In genomic region chr16:15899538-15900100, GRCh38 we compare ENCODE assay signal across 8 cellular contexts. TPM values are rescaled to one million over a fixed set of nuclear protein-coding genes. Genes with fewer than 3 reads are reported as not detected.
A peak's percentile ranks its signal among the peaks of the same experiment; 100 is the strongest.
DNase-seq lines count a peak whose midpoint lies in the region; ATAC-seq, FAIRE-seq and TF ChIP-seq lines count a peak whose summit lies in the region.

No MANE protein-coding gene starts in this region.

- H4K20me1 ChIP-seq in HepG2 (ENCODE audit: insufficient read depth, low read length) = no peaks in the 10 kb centered on the region

- H3K36me3 ChIP-seq in HepG2 (replicated peaks in 1 of 2; ENCODE audit: control insufficient read depth in 1 of 2, insufficient read depth in 2 of 2, low read length in 2 of 2) = no peaks in the 10 kb centered on the region

- no peaks in the 10 kb centered on the region for H3K79me2 ChIP-seq in HepG2 (ENCODE audit: insufficient read depth, low read length)

- H3K9ac ChIP-seq in HepG2 (ENCODE audit: insufficient read depth, low read depth, low read length) = no peak overlapping the region

- WGBS in HepG2 (ENCODE audit: low lambda C conversion rate) = 0% methylated on average over 9 of the region's 9 CpGs

- TF ChIP-seq EP300 in HepG2 (IDR thresholded peaks at IDR 0.05; ENCODE audit: low read depth in 2 of 2, low read length in 2 of 2) (peak in 1 of 2 experiments; percentile 79; a peak in 2 of 4 replicates), HepG2 (CRISPR knock-in tag; IDR thresholded peaks at IDR 0.05; ENCODE audit: borderline replicate concordance) (peak; percentile 77; the same call in 1 of the 2 replicates)

- no peak overlapping the region for H3K4me3 ChIP-seq in HepG2 (replicated peaks in 1 of 3; ENCODE audit: insufficient read depth in 1 of 3, low read depth in 2 of 3, low read length in 3 of 3)

- no peaks in the 10 kb centered on the region for H3K27me3 Mint-ChIP-seq in progenitor cell of endocrine pancreas

- CTCF ChIA-PET in HepG2 (lab: Yijun Ruan, JAX; ENCODE audit: low intra/inter-chr PET ratio, low total read pairs) = no interaction called here

- POLR2A ChIA-PET in HepG2 (lab: Yijun Ruan, JAX) = interaction anchor here (0.6 to 5.2 kb wide), 9 partner anchors 9 to 99 kb away, joined by 3 to 72 read pairs (median 4); partner anchors contain the start of gene CEP20

- H3K9me3 Mint-ChIP-seq in progenitor cell of endocrine pancreas (ENCODE audit: low read depth) = no peaks in the 10 kb centered on the region

- H2AFZ ChIP-seq in HepG2 (ENCODE audit: low read length) = no peak overlapping the region

- H3K9me3 ChIP-seq in HepG2 (ENCODE audit: low read length) = no peaks in the 10 kb centered on the region

- no peak overlapping the region for H3K27ac Mint-ChIP-seq in progenitor cell of endocrine pancreas

- H3K4me1 ChIP-seq in HepG2 (ENCODE audit: insufficient read depth, low read length) = peaks cover 62% of the 10 kb centered on the region

- peak; percentile 69 for ATAC-seq in GM18511 (IDR thresholded peaks at IDR 0.05; ENCODE audit: unreplicated experiment)
- ATAC-seq in HepG2 = peak; percentile 95

- TF ChIP-seq RAD21 in HepG2 (CRISPR knock-in tag; IDR thresholded peaks at IDR 0.05) = 0 out of 2 replicates have a peak, but pooled peaks have one; percentile 25

- FAIRE-seq in HepG2 (lab: Jason Lieb, UNC) = peak; percentile 94

- intact Hi-C loops in HepG2 (cut with micrococcal nuclease; ENCODE audit: unreplicated experiment) = loop anchor here (5.0 kb wide), 1 partner anchor 48 kb away; the partner anchor contains the start of gene ABCC1

- H3K4me1 Mint-ChIP-seq in progenitor cell of endocrine pancreas (ENCODE audit: low read depth) = peaks cover 2% of the 10 kb centered on the region

- H3K4me3 Mint-ChIP-seq in progenitor cell of endocrine pancreas (ENCODE audit: low read depth) = no peak overlapping the region

- peak; percentile 96 for DNase-seq in A172 (ENCODE audit: low spot score)
- peak; percentile 74 for DNase-seq in HS-27A (ENCODE audit: low read depth)
- DNase-seq in activated T-cell treated with anti-CD3 and anti-CD28 coated beads, Interleukin-2, amount 50 U/mL, for 48 hours = peak; percentile 66 to 70
- peak; percentile 95 for DNase-seq in HepG2 (ENCODE audit: low spot score)
- no peak for DNase-seq in cerebellar nuclear complex (lab: John Stamatoyannopoulos, UW)
- no peak for DNase-seq in NCI-H1105 treated with DMSO at 0.1 percent for 48 hours (lab: John Stamatoyannopoulos, UW)
- no peak for DNase-seq in progenitor cell of endocrine pancreas (ENCODE audit: low spot score, unreplicated experiment)

- peak overlapping the region; percentile 52 for H3K4me2 ChIP-seq in HepG2 (ENCODE audit: low read depth, low read length)

- no peak for TF ChIP-seq POLR2A in HepG2 (IDR thresholded peaks at IDR 0.05; ENCODE audit: insufficient read depth in 1 of 2, low read depth in 2 of 2, low read length in 2 of 2)

- no TSS peak for BruUV-seq in HepG2 (replicated peaks; lab: Mats Ljungman, UMichigan)

- TF ChIP-seq CTCF in HepG2 (CRISPR knock-in tag; IDR thresholded peaks at IDR 0.05) = 0 out of 2 replicates have a peak, but pooled peaks have one; percentile 4
- TF ChIP-seq CTCF in progenitor cell of endocrine pancreas (IDR thresholded peaks at IDR 0.05; ENCODE audit: unreplicated experiment) = no peak

- H3K27ac ChIP-seq in HepG2 (ENCODE audit: extremely low read length, insufficient read depth, low read length) = peak overlapping the region; percentile 3

- H3K36me3 Mint-ChIP-seq in progenitor cell of endocrine pancreas (ENCODE audit: insufficient read depth) = no peaks in the 10 kb centered on the region

- in situ Hi-C loops in HepG2 (cut with HindIII; ENCODE audit: extremely low pct_ligation_motif_present, low pct_unique_long_range_greater_than_20kb) = no loop called here

- no peaks in the 10 kb centered on the region for H3K27me3 ChIP-seq in HepG2 (ENCODE audit: control insufficient read depth in 1 of 2, insufficient read depth in 2 of 2, low read length in 2 of 2)

RNA-seq across cellular contexts. Expression of gene CEP20, which starts 11.2 kb away (rescaled TPM):
- 130 and 138 TPM in 2 replicates for total RNA-seq in A172 (2014; rRNA removed; shearing (Covaris generic))
- total RNA-seq in HepG2 (2016; rRNA removed; fragmentation: Illumina TruSeq; extraction: Trizol) = 54.1 and 84.4 TPM in 2 replicates
- 22.6 and 28.5 TPM in 2 replicates for total RNA-seq in HepG2 (2016; cell fraction: cytosol; rRNA removed; fragmentation: Illumina TruSeq; extraction: Trizol; ENCODE audit: low read depth)
- total RNA-seq in HepG2 (2016; cell fraction: insoluble cytoplasmic fraction; rRNA removed; fragmentation: Illumina TruSeq; extraction: Trizol) = 61.5 and 89.9 TPM in 2 replicates
- total RNA-seq in HepG2 (2016; cell fraction: membrane; rRNA removed; fragmentation: Illumina TruSeq; extraction: Trizol) = 54.3 and 65.9 TPM in 2 replicates
- 25.7 and 28.2 TPM in 2 replicates for total RNA-seq in HepG2 (2016; cell fraction: nucleus; rRNA removed; fragmentation: Illumina TruSeq; extraction: Trizol)
- polyA plus RNA-seq in HepG2 (2011; rRNA removed) = 30.2 and 53.0 TPM in 2 replicates
- polyA plus RNA-seq in HepG2 (2011; cell fraction: cytosol; rRNA removed) = 17.3 and 23.5 TPM in 2 replicates
- polyA plus RNA-seq in HepG2 (2011; cell fraction: nucleus; rRNA removed) = 4.7 and 7.5 TPM in 2 replicates
- polyA plus RNA-seq in HepG2 (2012) = 40.3 and 58.2 TPM in 2 replicates
- 22.4 and 22.6 TPM in 2 replicates for polyA plus RNA-seq in HepG2 (2016; cell fraction: cytosol; fragmentation: Illumina TruSeq; extraction: Trizol; ENCODE audit: low read depth)
- 106 and 119 TPM in 2 replicates for polyA plus RNA-seq in HepG2 (2016; cell fraction: insoluble cytoplasmic fraction; fragmentation: Illumina TruSeq; extraction: Trizol; ENCODE audit: low read depth)
- 48.2 and 52.2 TPM in 2 replicates for polyA plus RNA-seq in HepG2 (2016; cell fraction: membrane; fragmentation: Illumina TruSeq; extraction: Trizol; ENCODE audit: low read depth)
- 47.9 and 51.6 TPM in 2 replicates for polyA plus RNA-seq in HepG2 (2016; cell fraction: nucleus; fragmentation: Illumina TruSeq; extraction: Trizol; ENCODE audit: insufficient read depth, low read depth)
- 10.7 and 14.1 TPM in 2 replicates for polyA minus RNA-seq in HepG2 (2011; rRNA and poly(A)+ RNA removed; ENCODE audit: low replicate concordance)
- 27.9 and 32.3 TPM in 2 replicates for polyA minus RNA-seq in HepG2 (2011; cell fraction: cytosol; rRNA and poly(A)+ RNA removed)
- 14.0 and 15.2 TPM in 2 replicates for polyA minus RNA-seq in HepG2 (2011; cell fraction: nucleus; rRNA and poly(A)+ RNA removed)
- total RNA-seq in progenitor cell of endocrine pancreas = 20.9 and 23.8 TPM in 2 replicates

RNA-seq across cellular contexts. Expression of gene MYH11, which starts 42.8 kb away (rescaled TPM):
- total RNA-seq in A172 (2014; rRNA removed; shearing (Covaris generic)) = not detected in 2 replicates
- not detected in 2 replicates for total RNA-seq in HepG2 (2016; rRNA removed; fragmentation: Illumina TruSeq; extraction: Trizol)
- total RNA-seq in HepG2 (2016; cell fraction: cytosol; rRNA removed; fragmentation: Illumina TruSeq; extraction: Trizol; ENCODE audit: low read depth) = not detected in 2 replicates
- not detected in 2 replicates for total RNA-seq in HepG2 (2016; cell fraction: insoluble cytoplasmic fraction; rRNA removed; fragmentation: Illumina TruSeq; extraction: Trizol)
- not detected in 2 replicates for total RNA-seq in HepG2 (2016; cell fraction: membrane; rRNA removed; fragmentation: Illumina TruSeq; extraction: Trizol)
- not detected in 2 replicates for total RNA-seq in HepG2 (2016; cell fraction: nucleus; rRNA removed; fragmentation: Illumina TruSeq; extraction: Trizol)
- not detected in 2 replicates for polyA plus RNA-seq in HepG2 (2011; rRNA removed)
- not detected in 2 replicates for polyA plus RNA-seq in HepG2 (2011; cell fraction: cytosol; rRNA removed)
- not detected in 2 replicates for polyA plus RNA-seq in HepG2 (2011; cell fraction: nucleus; rRNA removed)
- polyA plus RNA-seq in HepG2 (2012) = 0.25 and 0.60 TPM in 2 replicates
- not detected in 2 replicates for polyA plus RNA-seq in HepG2 (2016; cell fraction: cytosol; fragmentation: Illumina TruSeq; extraction: Trizol; ENCODE audit: low read depth)
- polyA plus RNA-seq in HepG2 (2016; cell fraction: insoluble cytoplasmic fraction; fragmentation: Illumina TruSeq; extraction: Trizol; ENCODE audit: low read depth) = not detected in 2 replicates
- polyA plus RNA-seq in HepG2 (2016; cell fraction: membrane; fragmentation: Illumina TruSeq; extraction: Trizol; ENCODE audit: low read depth) = not detected in 2 replicates
- not detected in 2 replicates for polyA plus RNA-seq in HepG2 (2016; cell fraction: nucleus; fragmentation: Illumina TruSeq; extraction: Trizol; ENCODE audit: insufficient read depth, low read depth)
- 0.14 TPM in 1 of 2 replicates, not detected in the other for polyA minus RNA-seq in HepG2 (2011; rRNA and poly(A)+ RNA removed; ENCODE audit: low replicate concordance)
- polyA minus RNA-seq in HepG2 (2011; cell fraction: cytosol; rRNA and poly(A)+ RNA removed) = not detected in 2 replicates
- polyA minus RNA-seq in HepG2 (2011; cell fraction: nucleus; rRNA and poly(A)+ RNA removed) = not detected in 2 replicates
- total RNA-seq in progenitor cell of endocrine pancreas = 0.31 TPM in 1 of 2 replicates, not detected in the other

RNA-seq across cellular contexts. Expression of gene ABCC1, which starts 49.8 kb away (rescaled TPM):
- total RNA-seq in A172 (2014; rRNA removed; shearing (Covaris generic)) = 14.6 and 15.5 TPM in 2 replicates
- total RNA-seq in HepG2 (2016; rRNA removed; fragmentation: Illumina TruSeq; extraction: Trizol) (10.2 and 13.0 TPM in 2 replicates), progenitor cell of endocrine pancreas (47.2 and 49.0 TPM in 2 replicates)
- total RNA-seq in HepG2 (2016; cell fraction: cytosol; rRNA removed; fragmentation: Illumina TruSeq; extraction: Trizol; ENCODE audit: low read depth) = 6.2 and 6.4 TPM in 2 replicates
- total RNA-seq in HepG2 (2016; cell fraction: insoluble cytoplasmic fraction; rRNA removed; fragmentation: Illumina TruSeq; extraction: Trizol) = 8.4 and 12.8 TPM in 2 replicates
- total RNA-seq in HepG2 (2016; cell fraction: membrane; rRNA removed; fragmentation: Illumina TruSeq; extraction: Trizol) = 7.7 and 8.5 TPM in 2 replicates
- total RNA-seq in HepG2 (2016; cell fraction: nucleus; rRNA removed; fragmentation: Illumina TruSeq; extraction: Trizol) = 23.8 and 28.6 TPM in 2 replicates
- polyA plus RNA-seq in HepG2 (2011; rRNA removed) = 30.6 and 38.1 TPM in 2 replicates
- 14.1 and 14.7 TPM in 2 replicates for polyA plus RNA-seq in HepG2 (2011; cell fraction: cytosol; rRNA removed)
- polyA plus RNA-seq in HepG2 (2011; cell fraction: nucleus; rRNA removed) = 110 and 133 TPM in 2 replicates
- polyA plus RNA-seq in HepG2 (2012) = 23.1 and 36.8 TPM in 2 replicates
- 1.3 TPM in 2 replicates for polyA plus RNA-seq in HepG2 (2016; cell fraction: cytosol; fragmentation: Illumina TruSeq; extraction: Trizol; ENCODE audit: low read depth)
- 6.5 and 9.3 TPM in 2 replicates for polyA plus RNA-seq in HepG2 (2016; cell fraction: insoluble cytoplasmic fraction; fragmentation: Illumina TruSeq; extraction: Trizol; ENCODE audit: low read depth)
- 2.5 and 3.5 TPM in 2 replicates for polyA plus RNA-seq in HepG2 (2016; cell fraction: membrane; fragmentation: Illumina TruSeq; extraction: Trizol; ENCODE audit: low read depth)
- 47.8 and 49.6 TPM in 2 replicates for polyA plus RNA-seq in HepG2 (2016; cell fraction: nucleus; fragmentation: Illumina TruSeq; extraction: Trizol; ENCODE audit: insufficient read depth, low read depth)
- 87.8 and 152 TPM in 2 replicates for polyA minus RNA-seq in HepG2 (2011; rRNA and poly(A)+ RNA removed; ENCODE audit: low replicate concordance)
- polyA minus RNA-seq in HepG2 (2011; cell fraction: cytosol; rRNA and poly(A)+ RNA removed) = 36.7 and 46.7 TPM in 2 replicates
- polyA minus RNA-seq in HepG2 (2011; cell fraction: nucleus; rRNA and poly(A)+ RNA removed) = 61.3 and 64.6 TPM in 2 replicates

Comparison
In these comparisons a context has a peak if more than half of its experiments do, and no peak if none do; other contexts are left out.
1. DNase-seq: peak in A172 (single experiment), HS-27A (single experiment), activated T-cell treated with anti-CD3 and anti-CD28 coated beads, Interleukin-2, amount 50 U/mL, for 48 hours (2 of 2) and HepG2 (single experiment); none in cerebellar nuclear complex (0 of 2), NCI-H1105 treated with DMSO at 0.1 percent for 48 hours (single experiment) and progenitor cell of endocrine pancreas (single experiment).